ENCODE assay signal across 22 cellular contexts in genomic region chr16:16015849-16016248, GRCh38.
DNase-seq lines count a peak whose midpoint lies in the region; ATAC-seq and TF ChIP-seq lines count a peak whose summit lies in the region.
"Had no signal": no experiment of that assay in that cellular context is flagged by ENCODE, and none has a peak within 500 bp of the region (broad histone marks: within the 10 kb centered on the region; RNA-seq: fewer than 3 reads in every experiment).

No MANE protein-coding gene starts in this region.

- no peak for ATAC-seq in HG02970 (IDR thresholded peaks at IDR 0.05; ENCODE audit: low FRiP score, unreplicated experiment)
- ATAC-seq in GM21367 (IDR thresholded peaks at IDR 0.05; ENCODE audit: unreplicated experiment) = no peak
- ATAC-seq: foreskin keratinocyte, sciatic nerve, T-helper 17 cell had no signal

- no peak overlapping the region for H3K4me3 ChIP-seq in AG04450 (ENCODE audit: low read depth, low read length)
- H3K4me3 ChIP-seq: hepatocyte, left ventricle myocardium inferior, thoracic aorta had no signal

- intact Hi-C loops in activated T-helper 1 cell treated with anti-CD3 and anti-CD28 coated beads, Interleukin-12 subunit alpha, Interleukin-12 subunit beta, Interleukin-2, Interleukin-4 antibody, amounts not matched to agents 30 ng/mL and 10 ng/mL and 1 ng/mL, durations not matched to agents 14 hours and 24 hours and 36 hours (cut with micrococcal nuclease) = no loop called here

- POLR2A ChIA-PET in AG04450 (lab: Yijun Ruan, JAX) = no interaction called here

- H3K27me3 ChIP-seq in AG04450 (ENCODE audit: control insufficient read depth, insufficient read depth, low read length) = no peaks in the 10 kb centered on the region
- H3K27me3 ChIP-seq: foreskin keratinocyte, hepatocyte had no signal

- TF ChIP-seq CTCF in AG04450 (IDR thresholded peaks at IDR 0.05; ENCODE audit: low read depth, low read length) = no peak
- no peak for TF ChIP-seq CTCF in osteocyte (IDR thresholded peaks at IDR 0.05)
- TF ChIP-seq CTCF in mesothelial cell of epicardium (IDR thresholded peaks at IDR 0.05; ENCODE audit: unreplicated experiment) = no peak

- peak overlapping the region; percentile 52 for H3K27ac Mint-ChIP-seq in activated T-helper 1 cell treated with anti-CD3 and anti-CD28 coated beads, Interleukin-12 subunit alpha, Interleukin-12 subunit beta, Interleukin-2, Interleukin-4 antibody, amounts not matched to agents 30 ng/mL and 10 ng/mL and 1 ng/mL, durations not matched to agents 14 hours and 24 hours and 36 hours
- H3K27ac Mint-ChIP-seq in osteocyte (ENCODE audit: unreplicated experiment) = peak overlapping the region; percentile 90
- no peak overlapping the region for H3K27ac Mint-ChIP-seq in mesothelial cell of epicardium

- H3K36me3 Mint-ChIP-seq in activated T-helper 1 cell treated with anti-CD3 and anti-CD28 coated beads, Interleukin-12 subunit alpha, Interleukin-12 subunit beta, Interleukin-2, Interleukin-4 antibody, amounts not matched to agents 30 ng/mL and 10 ng/mL and 1 ng/mL, durations not matched to agents 14 hours and 24 hours and 36 hours (ENCODE audit: low read depth) = peaks cover 47% of the 10 kb centered on the region
- peaks cover 65% of the 10 kb centered on the region for H3K36me3 Mint-ChIP-seq in osteocyte (ENCODE audit: unreplicated experiment)
- peaks cover 56% of the 10 kb centered on the region for H3K36me3 Mint-ChIP-seq in mesothelial cell of epicardium

- no peaks in the 10 kb centered on the region for H3K9me3 Mint-ChIP-seq in activated T-helper 1 cell treated with anti-CD3 and anti-CD28 coated beads, Interleukin-12 subunit alpha, Interleukin-12 subunit beta, Interleukin-2, Interleukin-4 antibody, amounts not matched to agents 30 ng/mL and 10 ng/mL and 1 ng/mL, durations not matched to agents 14 hours and 24 hours and 36 hours
- H3K9me3 Mint-ChIP-seq in osteocyte (ENCODE audit: unreplicated experiment) (no peaks in the 10 kb centered on the region), mesothelial cell of epicardium (no peaks in the 10 kb centered on the region)
- H3K9me3 Mint-ChIP-seq: activated naive CD4-positive, alpha-beta T cell treated with anti-CD3 and anti-CD28 coated beads for 36 hours; immature natural killer cell had no signal

- peaks cover 17% of the 10 kb centered on the region for H3K4me1 Mint-ChIP-seq in activated T-helper 1 cell treated with anti-CD3 and anti-CD28 coated beads, Interleukin-12 subunit alpha, Interleukin-12 subunit beta, Interleukin-2, Interleukin-4 antibody, amounts not matched to agents 30 ng/mL and 10 ng/mL and 1 ng/mL, durations not matched to agents 14 hours and 24 hours and 36 hours (ENCODE audit: low read depth)
- H3K4me1 Mint-ChIP-seq in osteocyte (ENCODE audit: unreplicated experiment) (peaks cover 71% of the 10 kb centered on the region), mesothelial cell of epicardium (peaks cover 3% of the 10 kb centered on the region)
- H3K4me1 Mint-ChIP-seq: immature natural killer cell had no signal

- peak overlapping the region; percentile 11 for H3K27ac ChIP-seq in AG04450 (ENCODE audit: low read depth, low read length)
- H3K27ac ChIP-seq: foreskin keratinocyte, hepatocyte, WERI-Rb-1 had no signal

- DNase-seq in AG04450 (ENCODE audit: low read depth, low spot score) (no peak), D341Med (ENCODE audit: low spot score) (peak; percentile 47), osteocyte (ENCODE audit: extremely low spot score, unreplicated experiment) (no peak), mesothelial cell of epicardium (ENCODE audit: low spot score in 2 of 2, unreplicated experiment in 2 of 2) (no peak)
- no peak for DNase-seq in activated T-helper 1 cell treated with anti-CD3 and anti-CD28 coated beads, Interleukin-12 subunit alpha, Interleukin-12 subunit beta, Interleukin-2, Interleukin-4 antibody, amounts not matched to agents 30 ng/mL and 10 ng/mL and 1 ng/mL, durations not matched to agents 14 hours and 24 hours and 36 hours (ENCODE audit: low spot score)
- DNase-seq: activated naive CD4-positive, alpha-beta T cell treated with anti-CD3 and anti-CD28 coated beads for 36 hours; aorta; Caco-2; central memory CD4-positive, alpha-beta T cell; foreskin keratinocyte; immature natural killer cell; left ventricle myocardium inferior; NCI-H1092; NCI-H187 treated with DMSO at 0.1 percent for 48 hours; NCI-H446 treated with DMSO at 0.1 percent for 48 hours; T-helper 17 cell; WERI-Rb-1 had no signal

- H3K27me3 Mint-ChIP-seq in activated T-helper 1 cell treated with anti-CD3 and anti-CD28 coated beads, Interleukin-12 subunit alpha, Interleukin-12 subunit beta, Interleukin-2, Interleukin-4 antibody, amounts not matched to agents 30 ng/mL and 10 ng/mL and 1 ng/mL, durations not matched to agents 14 hours and 24 hours and 36 hours (ENCODE audit: insufficient read depth) = no peaks in the 10 kb centered on the region
- H3K27me3 Mint-ChIP-seq in osteocyte (ENCODE audit: unreplicated experiment) = no peaks in the 10 kb centered on the region
- H3K27me3 Mint-ChIP-seq in mesothelial cell of epicardium (ENCODE audit: low read depth) = no peaks in the 10 kb centered on the region
- H3K27me3 Mint-ChIP-seq: T-helper 17 cell had no signal

- no peak overlapping the region for H3K4me3 Mint-ChIP-seq in activated T-helper 1 cell treated with anti-CD3 and anti-CD28 coated beads, Interleukin-12 subunit alpha, Interleukin-12 subunit beta, Interleukin-2, Interleukin-4 antibody, amounts not matched to agents 30 ng/mL and 10 ng/mL and 1 ng/mL, durations not matched to agents 14 hours and 24 hours and 36 hours
- no peak overlapping the region for H3K4me3 Mint-ChIP-seq in osteocyte (ENCODE audit: unreplicated experiment)
- H3K4me3 Mint-ChIP-seq in mesothelial cell of epicardium = no peak overlapping the region
- H3K4me3 Mint-ChIP-seq: activated naive CD4-positive, alpha-beta T cell treated with anti-CD3 and anti-CD28 coated beads for 36 hours; immature natural killer cell had no signal

- CTCF ChIA-PET in AG04450 (lab: Charles Lee) = no interaction called here

- H3K9me3 ChIP-seq in AG04450 (ENCODE audit: control insufficient read depth, insufficient read depth, low read length) = no peaks in the 10 kb centered on the region
- H3K9me3 ChIP-seq: Caco-2, left ventricle myocardium inferior, thoracic aorta had no signal
